ENCODE assay signal across 8 cellular contexts in genomic region chr2:212595036-212595654, GRCh38. TPM values are rescaled to one million over a fixed set of nuclear protein-coding genes. Genes with fewer than 3 reads are reported as not detected.
DNase-seq lines count a peak whose midpoint lies in the region; ATAC-seq and TF ChIP-seq lines count a peak whose summit lies in the region.

No MANE protein-coding gene starts in this region.

- peak; percentile 57 for TF ChIP-seq CTCF in C4-2B (conservative IDR thresholded peaks at IDR 0.05)
- peak; percentile 36 for TF ChIP-seq CTCF in MM.1S (IDR thresholded peaks at IDR 0.05; ENCODE audit: low read length)
- peak in 39 of 56 donors; percentile 11 to 55 (median 30) for TF ChIP-seq CTCF in dorsolateral prefrontal cortex (IDR thresholded peaks at IDR 0.05 in 54 of 56, conservative IDR thresholded peaks at IDR 0.05 in 2 of 56; ENCODE audit: low read depth in 1 of 56, partially characterized antibody in 56 of 56)
- no peak for TF ChIP-seq CTCF in nephron progenitor cell (IDR thresholded peaks at IDR 0.05)

- no peaks in the 10 kb centered on the region; the same call in 1 of the 2 replicates for H3K9me3 ChIP-seq in MM.1S (replicated peaks; ENCODE audit: insufficient read depth, low read length)

- H3K36me3 ChIP-seq in MM.1S (replicated peaks; ENCODE audit: insufficient read depth, low read length), result no peaks in the 10 kb centered on the region

- H4K20me1 ChIP-seq in MM.1S (ENCODE audit: insufficient read depth, low read length), result no peaks in the 10 kb centered on the region

- H3K4me1 Mint-ChIP-seq in nephron progenitor cell, result no peaks in the 10 kb centered on the region

- no peaks in the 10 kb centered on the region for H3K9me2 ChIP-seq in MM.1S (replicated peaks; ENCODE audit: insufficient read depth, low read length)

- no peak overlapping the region for H3K27ac Mint-ChIP-seq in nephron progenitor cell

- no peak overlapping the region for H3K4me2 ChIP-seq in MM.1S (ENCODE audit: low read depth, low read length)

- H3K27ac ChIP-seq in C4-2B (no peak overlapping the region), MM.1S (ENCODE audit: low read length) (no peak overlapping the region), dorsolateral prefrontal cortex (no peak overlapping the region)

- ATAC-seq in GM19395 (IDR thresholded peaks at IDR 0.05; ENCODE audit: unreplicated experiment), result peak; percentile 56

- H3K4me3 ChIP-seq in MM.1S (ENCODE audit: low read length) (no peak overlapping the region), dorsolateral prefrontal cortex (no peak overlapping the region)

- intact Hi-C loops in dorsolateral prefrontal cortex (cut with DNase I), result no loop called here

- no peaks in the 10 kb centered on the region for H3F3A ChIP-seq in MM.1S (ENCODE audit: insufficient read depth, low read length)

- peaks cover 4% of the 10 kb centered on the region for H3K27me3 Mint-ChIP-seq in nephron progenitor cell (ENCODE audit: low read depth, poor library complexity)

- no peak overlapping the region for H2AFZ ChIP-seq in MM.1S (ENCODE audit: low read length)

- no peak overlapping the region for H3K4me3 Mint-ChIP-seq in nephron progenitor cell

- peak; percentile 21 for DNase-seq in MM.1S
- no peak for DNase-seq in dorsolateral prefrontal cortex
- DNase-seq in foreskin melanocyte, result no peak
- DNase-seq in stimulated activated CD4-positive, alpha-beta T cell treated with anti-CD3 and anti-CD28 coated beads, Interleukin-4, amount 100 ng/mL, for 1 hour, result no peak
- DNase-seq in NCI-H510A (lab: John Stamatoyannopoulos, UW), result no peak
- DNase-seq in nephron progenitor cell, result no peak

- H3K9ac ChIP-seq in MM.1S (ENCODE audit: low read length), result no peak overlapping the region

- no peaks in the 10 kb centered on the region for H3K79me2 ChIP-seq in MM.1S (ENCODE audit: low read length)

- H3K27me3 ChIP-seq in MM.1S (replicated peaks; ENCODE audit: insufficient read depth, low read length) (no peaks in the 10 kb centered on the region), dorsolateral prefrontal cortex (no peaks in the 10 kb centered on the region)

- no peaks in the 10 kb centered on the region for H3K4me1 ChIP-seq in MM.1S (ENCODE audit: low read length)

- no peaks in the 10 kb centered on the region for H3K9me3 Mint-ChIP-seq in nephron progenitor cell

- no peaks in the 10 kb centered on the region for H3K36me3 Mint-ChIP-seq in nephron progenitor cell (ENCODE audit: low read depth)

RNA-seq across cellular contexts. Expression of gene ERBB4, which starts 56.5 kb away (rescaled TPM):
- total RNA-seq in dorsolateral prefrontal cortex, result 100 to 1,000 TPM in 33 of 120 experiments, 10 to 100 TPM in 87; 53.3 to 151 (median 88.1) TPM
